ENCODE assay signal across 9 cellular contexts in genomic region chr20:49982072-49982345, GRCh38. TPM values are rescaled to one million over a fixed set of nuclear protein-coding genes. Genes with fewer than 3 reads are reported as not detected.
DNase-seq lines count a peak whose midpoint lies in the region; ATAC-seq and TF ChIP-seq lines count a peak whose summit lies in the region.
"Had no signal": no experiment of that assay in that cellular context is flagged by ENCODE, and none has a peak within 500 bp of the region (broad histone marks: within the 10 kb centered on the region; RNA-seq: fewer than 3 reads in every experiment).

No MANE protein-coding gene starts in this region.

- H3K9me3 ChIP-seq in lower lobe of right lung (no peaks in the 10 kb centered on the region), upper lobe of left lung (no peaks in the 10 kb centered on the region)

- ATAC-seq in lower lobe of right lung (no peak), upper lobe of left lung (ENCODE audit: low FRiP score in 2 of 2) (no peak)

- H3K27ac Mint-ChIP-seq in activated naive CD4-positive, alpha-beta T cell treated with anti-CD3 and anti-CD28 coated beads, Interleukin-2, amount 10 ng/mL, durations not matched to agents 7 days and 5 days = no peak overlapping the region

- no peaks in the 10 kb centered on the region for H3K36me3 ChIP-seq in lower lobe of right lung
- H3K36me3 ChIP-seq in upper lobe of left lung = peaks cover 0 to 21% (median 0%) of the 10 kb centered on the region in 4 donors

- 12 to 30% methylated on average over 11 to 12 of the region's 12 CpGs for WGBS in upper lobe of left lung, 2 donors
- 31 to 33% methylated on average over 12 of the region's 12 CpGs for WGBS in lower leg skin, 2 donors

- H3K4me1 ChIP-seq in lower lobe of right lung (peaks cover 47% of the 10 kb centered on the region), upper lobe of left lung (peaks cover 24 to 57% (median 29%) of the 10 kb centered on the region in 4 donors)

- TF ChIP-seq POLR2A in upper lobe of left lung (IDR thresholded peaks at IDR 0.05) (no peak), lower leg skin (IDR thresholded peaks at IDR 0.05) (no peak)

- H3K9me3 Mint-ChIP-seq in activated naive CD4-positive, alpha-beta T cell treated with anti-CD3 and anti-CD28 coated beads, Interleukin-2, amount 10 ng/mL, durations not matched to agents 7 days and 5 days = no peaks in the 10 kb centered on the region

- H3K27me3 Mint-ChIP-seq in activated naive CD4-positive, alpha-beta T cell treated with anti-CD3 and anti-CD28 coated beads, Interleukin-2, amount 10 ng/mL, durations not matched to agents 7 days and 5 days = peaks cover 74% of the 10 kb centered on the region

- no peak for DNase-seq in activated naive CD4-positive, alpha-beta T cell treated with anti-CD3 and anti-CD28 coated beads, Interleukin-2, amount 10 ng/mL, durations not matched to agents 7 days and 5 days
- DNase-seq in activated naive CD4-positive, alpha-beta T cell (lab: John Stamatoyannopoulos, UW) = no peak
- DNase-seq in lower lobe of right lung (no peak), upper lobe of left lung (no peak), NCI-H1694 (lab: John Stamatoyannopoulos, UW) (no peak), lower leg skin (ENCODE audit: low spot score in 2 of 2) (no peak), anterior cingulate cortex (lab: John Stamatoyannopoulos, UW) (no peak)

- CTCF ChIA-PET in activated naive CD4-positive, alpha-beta T cell treated with anti-CD3 and anti-CD28 coated beads, Interleukin-2, amount 10 ng/mL, durations not matched to agents 7 days and 5 days (lab: Charles Lee) = interaction anchor here (2.3 to 16.8 kb wide), 3 partner anchors 89 to 187 kb away, joined by 6 to 317 read pairs (median 33); no protein-coding TSS in a partner anchor

- H3K27me3 ChIP-seq in lower lobe of right lung (ENCODE audit: low read depth) (no peaks in the 10 kb centered on the region), upper lobe of left lung (peaks cover 0 to 7% (median 0%) of the 10 kb centered on the region in 4 donors)

- H3K36me3 Mint-ChIP-seq in activated naive CD4-positive, alpha-beta T cell treated with anti-CD3 and anti-CD28 coated beads, Interleukin-2, amount 10 ng/mL, durations not matched to agents 7 days and 5 days = no peaks in the 10 kb centered on the region

- intact Hi-C loops in lower lobe of right lung (cut with DNase I) = no loop called here
- intact Hi-C loops in lower leg skin (cut with DNase I; ENCODE audit: low total_unique reads) = no loop called here

- H3K4me3 ChIP-seq in lower lobe of right lung (peak overlapping the region; percentile 62), upper lobe of left lung (peak overlapping the region in 3 of 4 donors; percentile 46 to 63 (median 56)), lower leg skin (ENCODE audit: low read depth, poor library complexity, severe bottlenecking) (no peak overlapping the region)

- TF ChIP-seq EP300 in upper lobe of left lung (IDR thresholded peaks at IDR 0.05) = no peak

- TF ChIP-seq CTCF in lower lobe of right lung (IDR thresholded peaks at IDR 0.05) (no peak), upper lobe of left lung (IDR thresholded peaks at IDR 0.05) (no peak), lower leg skin (IDR thresholded peaks at IDR 0.05) (no peak)

- peak overlapping the region; percentile 44 for H3K4me3 Mint-ChIP-seq in activated naive CD4-positive, alpha-beta T cell treated with anti-CD3 and anti-CD28 coated beads, Interleukin-2, amount 10 ng/mL, durations not matched to agents 7 days and 5 days

- H3K27ac ChIP-seq in angular gyrus (ENCODE audit: low read depth, low read length) (peak overlapping the region; percentile 52), lower lobe of right lung (peak overlapping the region; percentile 72), upper lobe of left lung (peak overlapping the region in 3 of 4 donors; percentile 38 to 90 (median 84))

- peaks cover 30% of the 10 kb centered on the region for H3K4me1 Mint-ChIP-seq in activated naive CD4-positive, alpha-beta T cell treated with anti-CD3 and anti-CD28 coated beads, Interleukin-2, amount 10 ng/mL, durations not matched to agents 7 days and 5 days

RNA-seq across cellular contexts. Expression of gene SNAI1, which starts 0.8 kb away (rescaled TPM):
- total RNA-seq in lower lobe of right lung (1.9 TPM), upper lobe of left lung (10 to 100 TPM in 1 of 6 donors, 1 to 10 TPM in 5; 3.9 to 11.0 (median 5.1) TPM), lower leg skin (1 to 10 TPM in 3 of 4 donors, under 1 TPM in 1; 0.65 to 3.7 (median 1.3) TPM)
- total RNA-seq: LHCN-M2 had no signal

RNA-seq across cellular contexts. Expression of gene RNF114, which starts 45.8 kb away (rescaled TPM):
- total RNA-seq in lower lobe of right lung (63.0 TPM), upper lobe of left lung (100 to 1,000 TPM in 4 of 6 donors, 10 to 100 TPM in 2; 72.4 to 248 (median 173) TPM), lower leg skin (100 to 1,000 TPM in 2 of 4 donors, 10 to 100 TPM in 2; 48.7 to 166 (median 103) TPM)
